In the genomic region with DNA sequence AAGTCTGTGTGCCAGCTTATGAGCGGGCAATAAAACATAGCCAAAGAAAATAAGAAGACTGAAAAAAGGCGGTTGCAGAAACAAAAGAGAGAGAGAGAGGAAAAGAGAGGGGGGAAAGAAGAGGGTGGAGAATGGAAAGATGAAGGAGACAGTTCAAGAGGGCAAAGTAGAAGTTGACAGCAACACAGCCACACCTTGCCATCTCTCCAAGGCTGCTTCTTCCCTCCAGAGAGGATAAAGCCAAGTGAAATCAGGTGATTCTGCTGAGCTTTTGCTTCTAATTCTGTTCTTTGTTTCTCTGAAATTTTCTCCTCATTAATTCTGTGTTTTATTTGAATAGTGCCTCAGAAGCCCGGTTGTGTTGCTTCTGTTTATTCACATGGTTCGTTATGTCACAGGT, we compare ENCODE assay signal across 27 cellular contexts. TPM values are rescaled to one million over a fixed set of nuclear protein-coding genes. Genes with fewer than 3 reads are reported as not detected.
A peak's percentile ranks its signal among the peaks of the same experiment; 100 is the strongest.
DNase-seq lines count a peak whose midpoint lies in the region; ATAC-seq and TF ChIP-seq lines count a peak whose summit lies in the region.
"Had no signal": no experiment of that assay in that cellular context is flagged by ENCODE, and none has a peak within 500 bp of the region (broad histone marks: within the 10 kb centered on the region; RNA-seq: fewer than 3 reads in every experiment).

No MANE protein-coding gene starts in this region.

- H3K79me2 ChIP-seq in MM.1S (ENCODE audit: low read length) = no peaks in the 10 kb centered on the region

- no peaks in the 10 kb centered on the region for H3F3A ChIP-seq in MM.1S (ENCODE audit: insufficient read depth, low read length)

- no peak overlapping the region for H3K4me3 ChIP-seq in MM.1S (ENCODE audit: low read length)
- H3K4me3 ChIP-seq: GM23248, MG63 had no signal

- H3K9ac ChIP-seq in MM.1S (ENCODE audit: low read length) = no peak overlapping the region
- H3K9ac ChIP-seq: GM23248 had no signal

- H3K27ac ChIP-seq in substantia nigra (ENCODE audit: low read depth, low read length, poor library complexity, severe bottlenecking) (peak overlapping the region; percentile 5), MM.1S (ENCODE audit: low read length) (no peak overlapping the region)
- H3K27ac ChIP-seq: 22Rv1, C4-2B, GM23248, RWPE1 had no signal

- peak; percentile 84 for ATAC-seq in left colon
- ATAC-seq in GM21576 (IDR thresholded peaks at IDR 0.05; ENCODE audit: unreplicated experiment) = no peak
- ATAC-seq: CD8-positive, alpha-beta T cell; Panc1; T-cell had no signal

- no peaks in the 10 kb centered on the region for H4K20me1 ChIP-seq in MM.1S (ENCODE audit: insufficient read depth, low read length)

- no peaks in the 10 kb centered on the region for H3K4me1 ChIP-seq in MM.1S (ENCODE audit: low read length)

- H3K9me3 ChIP-seq in MM.1S (replicated peaks; ENCODE audit: insufficient read depth, low read length) = no peaks in the 10 kb centered on the region
- H3K9me3 ChIP-seq: MG63 had no signal

- intact Hi-C loops in left colon (cut with DNase I, micrococcal nuclease) = no loop called here

- H3K4me2 ChIP-seq in MM.1S (ENCODE audit: low read depth, low read length) = no peak overlapping the region

- no peaks in the 10 kb centered on the region for H3K9me2 ChIP-seq in MM.1S (replicated peaks; ENCODE audit: insufficient read depth, low read length)

- no peaks in the 10 kb centered on the region for H3K36me3 ChIP-seq in MM.1S (replicated peaks; ENCODE audit: insufficient read depth, low read length)
- H3K36me3 ChIP-seq: MG63 had no signal

- no peak overlapping the region for H2AFZ ChIP-seq in MM.1S (ENCODE audit: low read length)
- H2AFZ ChIP-seq: GM23248 had no signal

- no peak for TF ChIP-seq CTCF in MM.1S (IDR thresholded peaks at IDR 0.05; ENCODE audit: low read length)

- DNase-seq in NCI-H1105 treated with DMSO at 0.1 percent for 48 hours (lab: John Stamatoyannopoulos, UW) (peak; percentile 27), NCI-H1105 (lab: John Stamatoyannopoulos, UW) (no peak), NCI-H69 (lab: John Stamatoyannopoulos, UW) (peak; percentile 88), left colon (no peak), substantia nigra (lab: John Stamatoyannopoulos, UW) (no peak), MM.1S (no peak)
- DNase-seq: CD8-positive, alpha-beta T cell; DMS79 treated with DMSO at 0.1 percent for 48 hours; GF-D8; GM23248; H7; IMR-90; KG1; MG63; NCI-H1417 treated with DMSO at 0.1 percent for 48 hours; NCI-H187 treated with DMSO at 0.1 percent for 48 hours; NCI-H226; NCI-H510A; NCI-H82; SHP77; T-cell had no signal

- H3K27me3 ChIP-seq in MM.1S (replicated peaks; ENCODE audit: insufficient read depth, low read length) = no peaks in the 10 kb centered on the region
- H3K27me3 ChIP-seq: MG63 had no signal

RNA-seq across cellular contexts. Expression of gene PTPRK, which starts 48.5 kb away (rescaled TPM):
- total RNA-seq in left colon = 100 to 1,000 TPM; 113 to 121 TPM
- total RNA-seq: OCI-LY7 had no signal

Comparison
In these comparisons a context has a peak if more than half of its experiments do, and no peak if none do; other contexts are left out.
1. DNase-seq: peak in NCI-H1105 treated with DMSO at 0.1 percent for 48 hours (single experiment) and NCI-H69 (single experiment); none in NCI-H1105 (single experiment), left colon (0 of 2), substantia nigra (0 of 49) and MM.1S (single experiment).